Comparison of ENCODE assay signal across 8 cellular contexts in the genomic region with DNA sequence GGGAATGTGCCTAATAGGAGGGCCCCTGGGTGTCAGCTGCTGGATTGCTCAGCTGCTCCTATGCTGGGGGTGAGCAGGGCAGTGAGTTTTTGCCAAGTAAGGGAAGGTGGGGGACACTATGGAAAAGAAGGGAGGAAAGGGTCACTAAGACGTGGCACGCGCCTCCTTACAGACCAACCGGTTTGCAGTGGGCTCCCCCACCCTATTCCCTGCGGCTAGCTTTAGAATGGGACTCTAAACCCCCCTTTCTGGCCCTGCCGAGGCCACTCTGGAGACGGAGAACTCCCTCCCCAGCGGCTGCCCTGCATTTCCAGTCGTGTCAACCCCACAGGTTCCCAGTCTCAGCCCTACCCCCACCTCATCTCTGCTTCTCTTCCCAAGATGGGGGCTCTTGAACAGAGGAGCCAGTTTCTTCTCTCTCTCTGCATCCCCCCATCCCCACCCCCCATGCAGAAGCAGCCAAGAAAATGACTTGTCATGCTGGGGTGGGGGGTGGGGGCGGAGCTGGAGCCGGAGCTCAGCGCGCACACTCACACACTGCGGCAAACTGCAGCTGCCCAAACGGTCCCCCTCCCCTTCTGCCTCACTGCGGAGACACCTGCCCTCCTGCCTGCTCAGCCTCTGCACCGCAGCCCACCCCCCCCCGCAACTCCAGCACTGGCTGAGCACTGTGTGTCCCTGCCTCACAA. TPM values are rescaled to one million over a fixed set of nuclear protein-coding genes. Genes with fewer than 3 reads are reported as not detected.
DNase-seq lines count a peak whose midpoint lies in the region; ATAC-seq and TF ChIP-seq lines count a peak whose summit lies in the region.

No MANE protein-coding gene starts in this region.

- intact Hi-C loops in mucosa of descending colon (cut with DNase I, micrococcal nuclease) = no loop called here
- intact Hi-C loops in upper lobe of right lung (cut with DNase I) = no loop called here

- H3K9me3 ChIP-seq in mucosa of descending colon (no peaks in the 10 kb centered on the region), upper lobe of right lung (no peaks in the 10 kb centered on the region)

- H3K27ac ChIP-seq in upper lobe of right lung = no peak overlapping the region

- no peaks in the 10 kb centered on the region for H3K27me3 ChIP-seq in upper lobe of right lung

- TF ChIP-seq CTCF in epithelial cell of esophagus (IDR thresholded peaks at IDR 0.05; ENCODE audit: insufficient read depth, low read depth, low read length, missing control alignments) (no peak), mucosa of descending colon (IDR thresholded peaks at IDR 0.05) (no peak), upper lobe of right lung (IDR thresholded peaks at IDR 0.05) (no peak)

- H3K4me3 ChIP-seq in epithelial cell of esophagus (ENCODE audit: low read length) (no peak overlapping the region), mucosa of descending colon (no peak overlapping the region), upper lobe of right lung (peak overlapping the region; percentile 40)

- DNase-seq in activated naive CD4-positive, alpha-beta T cell treated with anti-CD3 and anti-CD28 coated beads, Interleukin-2, amount 50 U/mL, for 16 hours = peak; percentile 18
- no peak for DNase-seq in activated naive CD4-positive, alpha-beta T cell treated with Interleukin-2 at 50 U/mL for 16 hours
- peak; percentile 72 to 86 for DNase-seq in SHP77 (lab: John Stamatoyannopoulos, UW)
- peak; percentile 21 for DNase-seq in epithelial cell of esophagus (ENCODE audit: low read depth)
- DNase-seq in mucosa of descending colon = no peak
- DNase-seq in upper lobe of right lung = peak; percentile 58
- no peak for DNase-seq in activated CD4-positive, alpha-beta T cell treated with anti-CD3 and anti-CD28 coated beads, Interleukin-2, amount 50 U/mL, for 1 hour
- DNase-seq in activated CD8-positive, alpha-beta memory T cell treated with anti-CD3 and anti-CD28 coated beads, Interleukin-2, amount 50 U/mL, for 48 hours = no peak

- no peaks in the 10 kb centered on the region for H3K36me3 ChIP-seq in mucosa of descending colon (ENCODE audit: low read depth)
- no peaks in the 10 kb centered on the region for H3K36me3 ChIP-seq in upper lobe of right lung

- ATAC-seq in mucosa of descending colon (peak; percentile 28), upper lobe of right lung (peak; percentile 10)

- peaks cover 4% of the 10 kb centered on the region for H3K4me1 ChIP-seq in mucosa of descending colon (ENCODE audit: low read depth)
- H3K4me1 ChIP-seq in upper lobe of right lung = peaks cover 6% of the 10 kb centered on the region

RNA-seq across cellular contexts. Expression of a gene that starts 0.8 kb away (rescaled TPM):
- total RNA-seq in mucosa of descending colon (10 to 100 TPM in 1 of 3 donors, 1 to 10 TPM in 2; 1.9 to 59.4 (median 7.9) TPM), upper lobe of right lung (2.3 TPM)

RNA-seq across cellular contexts. Expression of a gene that starts 25.3 kb away (rescaled TPM):
- total RNA-seq in mucosa of descending colon = 10 to 100 TPM; 31.8 to 46.5 (median 41.6) TPM
- total RNA-seq in upper lobe of right lung = 27.6 TPM

Comparison
In these comparisons a context has a peak if more than half of its experiments do, and no peak if none do; other contexts are left out.
1. DNase-seq: peak in activated naive CD4-positive, alpha-beta T cell treated with anti-CD3 and anti-CD28 coated beads, Interleukin-2, amount 50 U/mL, for 16 hours (single experiment), SHP77 (2 of 2), epithelial cell of esophagus (single experiment) and upper lobe of right lung (single experiment); none in activated naive CD4-positive, alpha-beta T cell treated with Interleukin-2 at 50 U/mL for 16 hours (single experiment), mucosa of descending colon (0 of 3), activated CD4-positive, alpha-beta T cell treated with anti-CD3 and anti-CD28 coated beads, Interleukin-2, amount 50 U/mL, for 1 hour (single experiment) and activated CD8-positive, alpha-beta memory T cell treated with anti-CD3 and anti-CD28 coated beads, Interleukin-2, amount 50 U/mL, for 48 hours (single experiment).